In genomic region chr14:81435578-81436295, GRCh38 we compare ENCODE assay signal across 8 cellular contexts. TPM values are rescaled to one million over a fixed set of nuclear protein-coding genes. Genes with fewer than 3 reads are reported as not detected.
DNase-seq lines count a peak whose midpoint lies in the region; ATAC-seq and TF ChIP-seq lines count a peak whose summit lies in the region.

No MANE protein-coding gene starts in this region.

- H3K36me3 ChIP-seq in brain microvascular endothelial cell (replicated peaks) (no peaks in the 10 kb centered on the region), iPS-15b (ENCODE audit: control insufficient read depth, insufficient read depth, low read length) (no peaks in the 10 kb centered on the region)

- ATAC-seq in GM21381 (IDR thresholded peaks at IDR 0.05; ENCODE audit: unreplicated experiment) (peak; percentile 36), sciatic nerve (peak; percentile 68)

- no peak overlapping the region for H3K9ac ChIP-seq in iPS-15b (ENCODE audit: low read depth, low read length)

- DNase-seq in COLO668 (lab: John Stamatoyannopoulos, UW; ENCODE audit: unreplicated experiment) = peak; percentile 91
- peak; percentile 26 for DNase-seq in HT-29 (ENCODE audit: low spot score)
- DNase-seq in SHP77 (lab: John Stamatoyannopoulos, UW) = peak; percentile 16 to 24
- DNase-seq in brain microvascular endothelial cell = no peak
- peak; percentile 65 for DNase-seq in sciatic nerve (ENCODE audit: low spot score)
- DNase-seq in NCI-H1048 (lab: John Stamatoyannopoulos, UW) = no peak

- H3K27me3 ChIP-seq in brain microvascular endothelial cell (replicated peaks) (peaks cover 43% of the 10 kb centered on the region), iPS-15b (ENCODE audit: control insufficient read depth, insufficient read depth, low read length) (peaks cover 31% of the 10 kb centered on the region)

- in situ Hi-C loops in brain microvascular endothelial cell (cut with HindIII; ENCODE audit: low pct_ligation_motif_present, low sequenced_read_pairs) = no loop called here

- no peak overlapping the region for H3K27ac ChIP-seq in brain microvascular endothelial cell

- intact Hi-C loops in sciatic nerve (cut with DNase I) = no loop called here

- TF ChIP-seq CTCF in brain microvascular endothelial cell (IDR thresholded peaks at IDR 0.05; ENCODE audit: low read depth, low read length, missing control alignments) = no peak

- H3K9me3 ChIP-seq in iPS-15b (ENCODE audit: control insufficient read depth, insufficient read depth, low read length) = no peaks in the 10 kb centered on the region

- H3K4me1 ChIP-seq in iPS-15b (ENCODE audit: control insufficient read depth, insufficient read depth, low read length) = peaks cover 15% of the 10 kb centered on the region

- H3K4me3 ChIP-seq in brain microvascular endothelial cell (ENCODE audit: low read depth, low read length) (peak overlapping the region; percentile 5), iPS-15b (ENCODE audit: low read depth, low read length) (peak overlapping the region; percentile 83)

RNA-seq across cellular contexts. Expression of gene STON2, which starts 35.6 kb away (rescaled TPM):
- 1.6 and 3.5 TPM in 2 replicates for total RNA-seq in HT-29 (2014; rRNA removed; shearing (Covaris generic))
- total RNA-seq in sciatic nerve = 54.4 TPM

Comparison
In these comparisons a context has a peak if more than half of its experiments do, and no peak if none do; other contexts are left out.
1. DNase-seq: peak in COLO668 (single experiment), HT-29 (single experiment), SHP77 (2 of 2) and sciatic nerve (single experiment); none in brain microvascular endothelial cell (single experiment) and NCI-H1048 (single experiment).
2. RNA of gene STON2, which starts 35.6 kb away (total RNA-seq): 54.4 TPM in sciatic nerve (single experiment); 1.6 to 3.5 TPM in HT-29; every median in the first group is over 10 times any median in the second.